Comparison of ENCODE assay signal across 8 cellular contexts in the genomic region with DNA sequence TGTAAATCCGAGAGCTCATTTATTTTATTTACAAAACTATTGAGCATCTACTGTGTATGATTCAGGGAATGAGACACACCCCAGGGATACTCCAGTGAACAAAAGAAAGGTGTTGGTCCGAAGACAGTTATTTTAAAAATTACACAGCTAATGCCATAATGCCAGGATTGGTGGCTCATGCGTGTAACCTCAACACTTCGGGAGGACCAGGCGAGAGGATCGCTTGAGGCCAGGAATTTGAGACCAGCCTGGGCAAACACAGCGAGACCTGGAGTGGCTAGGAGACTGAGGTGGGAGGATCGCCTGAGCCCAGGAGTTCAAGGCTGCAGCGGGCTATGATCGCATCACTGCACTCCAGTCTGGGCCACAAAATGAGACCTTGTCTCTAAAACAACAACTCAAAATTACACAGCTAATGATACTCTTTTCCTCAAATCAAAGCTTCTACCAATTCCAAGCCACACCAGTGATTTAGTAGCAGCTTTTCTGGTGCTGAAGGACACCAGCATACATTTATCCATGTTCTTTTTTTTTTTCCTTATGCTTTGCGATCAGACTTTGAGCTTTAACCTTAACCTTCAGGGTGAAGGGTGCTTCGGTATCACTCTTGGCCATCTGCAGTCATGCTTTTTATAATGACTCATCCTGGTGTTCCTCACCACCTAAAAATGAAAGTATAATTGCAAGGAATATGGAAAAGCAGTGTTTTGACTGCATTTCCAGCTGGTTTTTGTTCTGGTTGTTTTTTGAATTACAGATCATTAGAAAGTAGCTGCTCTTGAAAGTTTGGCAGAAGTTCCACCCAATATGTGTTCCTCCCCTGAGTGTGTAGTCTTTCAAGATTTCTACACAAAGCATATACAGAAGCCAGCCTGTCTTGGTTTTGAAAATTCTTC. TPM values are rescaled to one million over a fixed set of nuclear protein-coding genes. Genes with fewer than 3 reads are reported as not detected.
DNase-seq lines count a peak whose midpoint lies in the region; ATAC-seq and TF ChIP-seq lines count a peak whose summit lies in the region.

No MANE protein-coding gene starts in this region.

- H2AFZ ChIP-seq in mammary epithelial cell (ENCODE audit: low read depth, low read length): peak overlapping the region; percentile 100

- peak overlapping the region; percentile 81 for H3K9ac ChIP-seq in ES-I3 (ENCODE audit: low read depth, low read length)
- no peak overlapping the region for H3K9ac ChIP-seq in mammary epithelial cell (ENCODE audit: insufficient read depth, low read length)

- peak; percentile 37 for DNase-seq in NCI-H226
- peak; percentile 32 for DNase-seq in mammary epithelial cell
- no peak for DNase-seq in mesothelial cell of epicardium (ENCODE audit: low spot score in 2 of 2, unreplicated experiment in 2 of 2)
- DNase-seq in NCI-H2081 (lab: John Stamatoyannopoulos, UW): no peak
- DNase-seq in NCI-H128 (lab: John Stamatoyannopoulos, UW; ENCODE audit: unreplicated experiment): no peak
- DNase-seq in KBM-7: no peak

- H3K4me3 ChIP-seq in mammary epithelial cell (replicated peaks in 1 of 3; ENCODE audit: insufficient read depth in 1 of 3, low read depth in 2 of 3, low read length in 3 of 3): peak overlapping the region; percentile 66 to 96 (median 86)

- BruUV-seq in mammary epithelial cell (replicated peaks; lab: Mats Ljungman, UMichigan): no TSS peak

- no peaks in the 10 kb centered on the region for H3K27me3 ChIP-seq in mammary epithelial cell (ENCODE audit: insufficient read depth, low read length)

- H3K4me2 ChIP-seq in mammary epithelial cell (ENCODE audit: insufficient read depth, low read depth, low read length): peak overlapping the region; percentile 91

- no peak for ATAC-seq in GM19452 (IDR thresholded peaks at IDR 0.05; ENCODE audit: unreplicated experiment)

- H3K27me3 Mint-ChIP-seq in mesothelial cell of epicardium (ENCODE audit: low read depth): peaks cover 50% of the 10 kb centered on the region

- no peaks in the 10 kb centered on the region for H3K36me3 Mint-ChIP-seq in mesothelial cell of epicardium

- no peaks in the 10 kb centered on the region for H3K79me2 ChIP-seq in mammary epithelial cell (ENCODE audit: insufficient read depth, low read length)

- no peaks in the 10 kb centered on the region for H3K9me3 Mint-ChIP-seq in mesothelial cell of epicardium

- H3K4me1 Mint-ChIP-seq in mesothelial cell of epicardium: peaks cover 14% of the 10 kb centered on the region

- dilution Hi-C loops in mammary epithelial cell (cut with HindIII; ENCODE audit: low sequenced_read_pairs): no loop called here

- H3K4me1 ChIP-seq in ES-I3 (ENCODE audit: insufficient read depth, low read length) (peaks cover 13% of the 10 kb centered on the region), mammary epithelial cell (ENCODE audit: insufficient read depth, low read length) (peaks cover 17% of the 10 kb centered on the region)

- no peaks in the 10 kb centered on the region for H4K20me1 ChIP-seq in mammary epithelial cell (ENCODE audit: insufficient read depth, low read length)

- H3K27ac ChIP-seq in mammary epithelial cell (ENCODE audit: insufficient read depth, low read depth, low read length): peak overlapping the region; percentile 21

- H3K27ac Mint-ChIP-seq in mesothelial cell of epicardium: peak overlapping the region; percentile 73

- WGBS in mammary epithelial cell (ENCODE audit: low coverage, missing lambda C conversion rate): 34% methylated on average over 9 of the region's 12 CpGs

- intact Hi-C loops in mammary epithelial cell (cut with micrococcal nuclease): loop anchor here (1.0 to 2.0 kb wide), 2 partner anchors 27 to 502 kb away; a partner anchor contains a TSS

- CTCF ChIA-PET in mammary epithelial cell (lab: Charles Lee; ENCODE audit: low non-redundant PET): interaction anchor here (0.5 kb wide), 1 partner anchor 76 kb away, joined by 4 read pairs; no protein-coding TSS in a partner anchor

- H3K4me3 Mint-ChIP-seq in mesothelial cell of epicardium: peak overlapping the region; percentile 83

- TF ChIP-seq CTCF in mammary epithelial cell (conservative IDR thresholded peaks at IDR 0.05 in 1 of 2, IDR thresholded peaks at IDR 0.05 in 1 of 2; ENCODE audit: extremely low read depth in 1 of 2, insufficient read depth in 1 of 2, low read depth in 1 of 2, low read length in 2 of 2): no peak
- no peak for TF ChIP-seq CTCF in mesothelial cell of epicardium (IDR thresholded peaks at IDR 0.05; ENCODE audit: unreplicated experiment)

- H3K36me3 ChIP-seq in ES-I3 (ENCODE audit: insufficient read depth, low read length): no peaks in the 10 kb centered on the region
- no peaks in the 10 kb centered on the region for H3K36me3 ChIP-seq in mammary epithelial cell (ENCODE audit: insufficient read depth, low read length)

- H3K9me3 ChIP-seq in ES-I3 (ENCODE audit: control insufficient read depth, insufficient read depth, low read length) (no peaks in the 10 kb centered on the region), mammary epithelial cell (replicated peaks; ENCODE audit: insufficient read depth, low read length) (no peaks in the 10 kb centered on the region)

- in situ Hi-C loops in mammary epithelial cell (cut with MboI; ENCODE audit: low sequenced_read_pairs in 2 of 2): no loop called here
- in situ Hi-C loops in KBM-7 (cut with MboI; ENCODE audit: low pct_unique_long_range_greater_than_20kb, low sequenced_read_pairs): no loop called here

RNA-seq across cellular contexts. Expression of a gene that starts 1.1 kb away (rescaled TPM):
- total RNA-seq in mammary epithelial cell: 10 to 100 TPM; 11.9 to 17.8 TPM
- polyA plus RNA-seq in mammary epithelial cell: 1.5 TPM
- 5.6 TPM for polyA minus RNA-seq in mammary epithelial cell
- 5.9 to 10.1 TPM (median 6.9 TPM) in 3 replicates for total RNA-seq in mesothelial cell of epicardium

RNA-seq across cellular contexts. Expression of a gene that starts 26.9 kb away (rescaled TPM):
- 10 to 100 TPM in 1 of 2 donors, 1 to 10 TPM in 1; 5.2 to 29.6 TPM for total RNA-seq in mammary epithelial cell
- polyA plus RNA-seq in mammary epithelial cell: 16.3 TPM
- 3.6 TPM for polyA minus RNA-seq in mammary epithelial cell
- 17.1 to 22.8 TPM (median 18.6 TPM) in 3 replicates for total RNA-seq in mesothelial cell of epicardium

Comparison
In these comparisons a context has a peak if more than half of its experiments do, and no peak if none do; other contexts are left out.
1. DNase-seq: peak in NCI-H226 (single experiment) and mammary epithelial cell (single experiment); none in mesothelial cell of epicardium (0 of 2), NCI-H2081 (0 of 2), NCI-H128 (single experiment) and KBM-7 (single experiment).